ENCODE assay signal across 23 cellular contexts in the genomic region with DNA sequence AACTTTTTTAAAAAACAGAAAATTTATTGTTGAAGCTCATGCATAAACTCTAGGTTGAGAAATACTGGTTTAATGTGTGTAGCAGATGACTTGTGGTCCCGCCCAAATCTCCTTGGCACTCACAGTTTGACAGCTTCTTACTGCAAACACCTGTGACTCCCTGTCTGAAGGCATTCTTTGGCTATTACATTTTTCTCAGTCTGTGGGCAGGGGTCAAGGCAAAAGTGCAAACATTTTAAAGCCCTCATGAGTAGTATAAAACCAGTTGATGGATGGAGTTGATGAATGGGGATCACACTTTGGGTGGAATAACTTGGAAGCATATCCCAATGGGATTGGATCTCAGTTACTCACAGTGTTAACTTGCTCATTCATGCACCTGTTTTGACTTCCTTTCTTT.
"Had no signal": no experiment of that assay in that cellular context is flagged by ENCODE, and none has a peak within 500 bp of the region (broad histone marks: within the 10 kb centered on the region; RNA-seq: fewer than 3 reads in every experiment).

No MANE protein-coding gene starts in this region.

- H3K4me1 Mint-ChIP-seq: immature natural killer cell, naive B cell, nephron had no signal

- DNase-seq: effector memory CD8-positive, alpha-beta T cell; esophagus squamous epithelium; foreskin keratinocyte; immature natural killer cell; kidney; left cardiac atrium; left ventricle myocardium superior; mesenchymal stem cell; midbrain; naive B cell; occipital lobe; right lobe of liver; spleen; stimulated activated CD4-positive, alpha-beta T cell treated with anti-CD3 and anti-CD28 coated beads, Interleukin-15, amount 100 ng/mL, for 24 hours; stimulated activated CD4-positive, alpha-beta T cell treated with anti-CD3 and anti-CD28 coated beads, Interleukin-1b, Interleukin-23, amount 100 ng/mL, for 48 hours; stimulated activated CD4-positive, alpha-beta T cell treated with anti-CD3 and anti-CD28 coated beads, Interleukin-4, amount 100 ng/mL, for 24 hours; stimulated activated naive CD4-positive, alpha-beta T cell; stomach; substantia nigra; transverse colon had no signal

- H3K36me3 Mint-ChIP-seq: naive B cell had no signal

- H3K27me3 Mint-ChIP-seq: dendritic cell treated with granulocyte-macrophage colony-stimulating factor and Interleukin-4, amounts not matched to agents 40 ng/mL and 50 ng/mL, for 4 days; effector memory CD8-positive, alpha-beta T cell; naive B cell had no signal

- FAIRE-seq: colon, kidney had no signal

- H3K4me3 Mint-ChIP-seq: dendritic cell treated with granulocyte-macrophage colony-stimulating factor and Interleukin-4, amounts not matched to agents 40 ng/mL and 50 ng/mL, for 4 days; effector memory CD8-positive, alpha-beta T cell; immature natural killer cell; naive B cell; nephron had no signal

- ATAC-seq: effector memory CD8-positive, alpha-beta T cell; foreskin keratinocyte; left cardiac atrium; left ventricle myocardium superior; right lobe of liver had no signal

- H3K9me3 Mint-ChIP-seq: dendritic cell treated with granulocyte-macrophage colony-stimulating factor and Interleukin-4, amounts not matched to agents 40 ng/mL and 50 ng/mL, for 4 days; nephron had no signal

- H3K27ac Mint-ChIP-seq: dendritic cell treated with granulocyte-macrophage colony-stimulating factor and Interleukin-4, amounts not matched to agents 40 ng/mL and 50 ng/mL, for 4 days; effector memory CD8-positive, alpha-beta T cell; immature natural killer cell; naive B cell; nephron had no signal
